In the genomic region with DNA sequence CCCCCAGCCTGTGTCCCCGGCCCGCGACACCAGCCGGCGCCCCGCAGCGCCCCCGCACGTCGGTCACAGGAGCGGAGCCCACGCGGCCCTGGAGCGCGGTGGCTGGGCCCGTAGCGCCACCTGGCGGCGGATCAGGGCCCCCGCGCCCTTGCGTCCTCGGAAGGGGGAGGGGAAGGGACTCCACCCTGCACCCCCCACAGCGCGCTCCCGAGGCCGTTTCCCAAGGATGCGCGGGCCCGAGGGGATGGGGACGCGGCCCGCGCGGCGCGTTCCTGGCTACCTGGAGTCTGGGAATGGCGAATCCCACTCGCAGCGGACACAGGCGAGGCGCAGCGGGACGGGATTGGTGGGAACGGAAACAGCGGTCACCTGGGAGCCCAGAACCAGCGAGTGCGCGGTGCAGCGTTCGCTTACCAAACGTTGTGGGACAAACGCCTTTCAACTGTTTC, we compare ENCODE assay signal across 8 cellular contexts. TPM values are rescaled to one million over a fixed set of nuclear protein-coding genes. Genes with fewer than 3 reads are reported as not detected.
DNase-seq lines count a peak whose midpoint lies in the region; ATAC-seq and TF ChIP-seq lines count a peak whose summit lies in the region.

No MANE protein-coding gene starts in this region.

- H3K4me1 ChIP-seq in mucosa of stomach (ENCODE audit: control insufficient read depth, insufficient read depth, low read length) = peaks cover 4% of the 10 kb centered on the region

- H3K4me3 ChIP-seq in AG04450 (ENCODE audit: low read depth, low read length) (peak overlapping the region; percentile 71), mucosa of stomach (ENCODE audit: low read length) (peak overlapping the region; percentile 23)

- no peaks in the 10 kb centered on the region for H3K9me3 ChIP-seq in AG04450 (ENCODE audit: control insufficient read depth, insufficient read depth, low read length)
- no peaks in the 10 kb centered on the region for H3K9me3 ChIP-seq in mucosa of stomach (ENCODE audit: control insufficient read depth, low read length)

- ATAC-seq in GM18868 (IDR thresholded peaks at IDR 0.05; ENCODE audit: unreplicated experiment) = peak; percentile 85
- peak; percentile 89 for ATAC-seq in HG03135 (IDR thresholded peaks at IDR 0.05; ENCODE audit: unreplicated experiment)

- no peak for TF ChIP-seq POLR2A in erythroblast (IDR thresholded peaks at IDR 0.05; ENCODE audit: low read length)

- H3K27ac ChIP-seq in AG04450 (ENCODE audit: low read depth, low read length) = no peak overlapping the region

- H3K27me3 ChIP-seq in AG04450 (ENCODE audit: control insufficient read depth, insufficient read depth, low read length) (peaks cover 16% of the 10 kb centered on the region), mucosa of stomach (ENCODE audit: control insufficient read depth, insufficient read depth, low read length) (peaks cover 10% of the 10 kb centered on the region)

- POLR2A ChIA-PET in AG04450 (lab: Yijun Ruan, JAX) = interaction anchor here (0.8 kb wide), 1 partner anchor 1975 kb away, joined by 3 read pairs; no protein-coding TSS in a partner anchor

- peak; percentile 77 for TF ChIP-seq CTCF in AG04450 (IDR thresholded peaks at IDR 0.05; ENCODE audit: low read depth, low read length)

- DNase-seq in AG04450 (ENCODE audit: low read depth, low spot score) (peak; percentile 11), NCI-H748 treated with DMSO at 0.1 percent for 48 hours (lab: John Stamatoyannopoulos, UW) (peak; percentile 55), erythroblast (lab: John Stamatoyannopoulos, UW) (peak; percentile 82 to 88)
- peak; percentile 77 for DNase-seq in activated CD8-positive, alpha-beta memory T cell treated with anti-CD3 and anti-CD28 coated beads, Interleukin-2, amount 50 U/mL, for 4 hours
- peak; percentile 83 for DNase-seq in stimulated activated CD8-positive, alpha-beta memory T cell treated with anti-CD3 and anti-CD28 coated beads, Interleukin-4, amount 100 ng/mL, for 48 hours

- peak overlapping the region; percentile 70 for H3K9ac ChIP-seq in mucosa of stomach (ENCODE audit: low read length)

- H3K36me3 ChIP-seq in mucosa of stomach (ENCODE audit: control insufficient read depth, insufficient read depth, low read length) = no peaks in the 10 kb centered on the region

- CTCF ChIA-PET in AG04450 (lab: Charles Lee) = interaction anchor here (0.6 to 2.7 kb wide), 19 partner anchors 9 to 115 kb away, joined by 3 to 17 read pairs (median 5); a partner anchor contains a TSS

RNA-seq across cellular contexts. Expression of a gene that starts 23.8 kb away (rescaled TPM):
- polyA plus RNA-seq in AG04450 (2011; rRNA removed) = 8.0 and 10.3 TPM in 2 replicates
- 15.3 and 19.5 TPM in 2 replicates for polyA minus RNA-seq in AG04450 (2011; rRNA and poly(A)+ RNA removed)

Comparison
In these comparisons a context has a peak if more than half of its experiments do, and no peak if none do; other contexts are left out.
1. DNase-seq: peak in every context shown above with its lines; median percentile 85 in erythroblast; 83 in stimulated activated CD8-positive, alpha-beta memory T cell treated with anti-CD3 and anti-CD28 coated beads, Interleukin-4, amount 100 ng/mL, for 48 hours; 77 in activated CD8-positive, alpha-beta memory T cell treated with anti-CD3 and anti-CD28 coated beads, Interleukin-2, amount 50 U/mL, for 4 hours; 55 in NCI-H748 treated with DMSO at 0.1 percent for 48 hours; 11 in AG04450.